In genomic region chr10:68074775-68075549, GRCh38 we compare ENCODE assay signal across 8 cellular contexts. TPM values are rescaled to one million over a fixed set of nuclear protein-coding genes. Genes with fewer than 3 reads are reported as not detected.
A peak's percentile ranks its signal among the peaks of the same experiment; 100 is the strongest.
DNase-seq lines count a peak whose midpoint lies in the region; ATAC-seq and TF ChIP-seq lines count a peak whose summit lies in the region.

Gene HERC4 (minus strand): TSS chr10:68075283. CDS start chr10:68073108, 2,175 bp downstream.

- H3K36me3 ChIP-seq in iPS-18a (ENCODE audit: control insufficient read depth, low read depth, low read length) (no peaks in the 10 kb centered on the region), skeletal muscle satellite cell (ENCODE audit: insufficient read depth, low read length) (peaks cover 31% of the 10 kb centered on the region)

- H3K9me3 ChIP-seq in iPS-18a (ENCODE audit: control insufficient read depth, low read depth, low read length), result no peaks in the 10 kb centered on the region
- H3K9me3 ChIP-seq in skeletal muscle satellite cell (replicated peaks; ENCODE audit: low read length), result no peaks in the 10 kb centered on the region

- H3K4me2 ChIP-seq in skeletal muscle satellite cell (ENCODE audit: low read length), result peak within 1 kb of the TSS; percentile 81

- DNase-seq in 8988T (peak; percentile 77), NCI-H2107 treated with DMSO at 0.1 percent for 48 hours (lab: John Stamatoyannopoulos, UW; ENCODE audit: unreplicated experiment) (peak; percentile 81), T47D (ENCODE audit: low read depth in 1 of 2, low spot score in 1 of 2) (peak; percentile 92 to 98)

- H3K4me1 ChIP-seq in iPS-18a (ENCODE audit: control insufficient read depth, low read depth, low read length) (peaks cover 13% of the 10 kb centered on the region), skeletal muscle satellite cell (ENCODE audit: control insufficient read depth, insufficient read depth, low read length) (peaks cover 6% of the 10 kb centered on the region)

- H3K27me3 ChIP-seq in iPS-18a (ENCODE audit: control insufficient read depth, insufficient read depth, low read length) (no peaks in the 10 kb centered on the region), skeletal muscle satellite cell (ENCODE audit: control insufficient read depth, insufficient read depth, low read length) (no peaks in the 10 kb centered on the region)

- peak within 1 kb of the TSS; percentile 79 for H3K9ac ChIP-seq in iPS-18a (ENCODE audit: low read length)
- peak within 1 kb of the TSS; percentile 100 for H3K9ac ChIP-seq in skeletal muscle satellite cell (ENCODE audit: low read depth, low read length)

- peak within 1 kb of the TSS; percentile 95 for H3K27ac ChIP-seq in VCaP
- peak within 1 kb of the TSS; percentile 55 for H3K27ac ChIP-seq in iPS-18a (ENCODE audit: low read length)

- peak within 1 kb of the TSS; percentile 94 for H3K4me3 ChIP-seq in iPS-18a (ENCODE audit: low read length)
- peak within 1 kb of the TSS; percentile 96 for H3K4me3 ChIP-seq in skeletal muscle satellite cell (ENCODE audit: low read length)

- TF ChIP-seq CTCF in VCaP (conservative IDR thresholded peaks at IDR 0.05), result no peak

- in situ Hi-C loops in T47D (cut with HindIII; ENCODE audit: low pct_unique_long_range_greater_than_20kb, low sequenced_read_pairs), result no loop called here

- peak; percentile 92 for ATAC-seq in GM18511 (IDR thresholded peaks at IDR 0.05; ENCODE audit: unreplicated experiment)
- ATAC-seq in HG03025 (IDR thresholded peaks at IDR 0.05; ENCODE audit: low FRiP score, unreplicated experiment), result peak; percentile 87

RNA-seq across cellular contexts. Expression of gene HERC4, which starts in this region (rescaled TPM):
- total RNA-seq in skeletal muscle satellite cell (2012; rRNA removed), result 79.7 and 145 TPM in 2 replicates

Comparison
In these comparisons a context has a peak if more than half of its experiments do, and no peak if none do; other contexts are left out.
1. Peak in every context shown above with its lines: DNase-seq, ATAC-seq, H3K4me3 ChIP-seq and H3K27ac ChIP-seq.